8 cellular contexts compared by ENCODE assay signal in genomic region chr10:95289921-95290421, GRCh38. TPM values are rescaled to one million over a fixed set of nuclear protein-coding genes. Genes with fewer than 3 reads are reported as not detected.
DNase-seq lines count a peak whose midpoint lies in the region; ATAC-seq and TF ChIP-seq lines count a peak whose summit lies in the region.

No MANE protein-coding gene starts in this region.

- peak overlapping the region; percentile 21 for H3K4me3 Mint-ChIP-seq in activated T-cell treated with anti-CD3 and anti-CD28 coated beads, Interleukin-2, amount 50 U/mL, for 24 hours

- intact Hi-C loops in adrenal gland (cut with DNase I) (no loop called here), right lobe of liver (cut with DNase I) (no loop called here), transverse colon (cut with DNase I; ENCODE audit: low total_unique reads) (no loop called here), head of caudate nucleus (cut with DNase I) (no loop called here)

- H3K27me3 ChIP-seq in adrenal gland (no peaks in the 10 kb centered on the region), right lobe of liver (no peaks in the 10 kb centered on the region), transverse colon (peaks cover 6% of the 10 kb centered on the region)

- no peaks in the 10 kb centered on the region for H3K36me3 Mint-ChIP-seq in activated T-cell treated with anti-CD3 and anti-CD28 coated beads, Interleukin-2, amount 50 U/mL, for 24 hours (ENCODE audit: low read depth)

- in situ Hi-C loops in transverse colon (cut with MboI; ENCODE audit: low pct_ligation_motif_present in 1 of 4, low pct_unique_long_range_greater_than_20kb in 1 of 4, low sequenced_read_pairs in 3 of 4): no loop called here

- TF ChIP-seq CTCF in adrenal gland (IDR thresholded peaks at IDR 0.05): no peak
- no peak for TF ChIP-seq CTCF in right lobe of liver (IDR thresholded peaks at IDR 0.05)
- TF ChIP-seq CTCF in transverse colon (IDR thresholded peaks at IDR 0.05): no peak

- H3K4me3 ChIP-seq in adrenal gland (peak overlapping the region in 2 of 4 donors; percentile 38 to 94), right lobe of liver (peak overlapping the region; percentile 81 to 92 (median 88)), transverse colon (peak overlapping the region; percentile 88 to 98 (median 92))

- peak in 3 of 4 donors; percentile 8 to 16 (median 9) for ATAC-seq in right lobe of liver
- no peak for ATAC-seq in GM18498 (IDR thresholded peaks at IDR 0.05; ENCODE audit: unreplicated experiment)

- peaks cover 0 to 4% of the 10 kb centered on the region in 2 donors for H3K4me1 ChIP-seq in adrenal gland (replicated peaks in 1 of 2)
- H3K4me1 ChIP-seq in right lobe of liver: peaks cover 0 to 38% (median 10%) of the 10 kb centered on the region in 4 donors
- peaks cover 9 to 65% (median 54%) of the 10 kb centered on the region in 4 donors for H3K4me1 ChIP-seq in transverse colon

- H3K27ac Mint-ChIP-seq in activated T-cell treated with anti-CD3 and anti-CD28 coated beads, Interleukin-2, amount 50 U/mL, for 24 hours: no peak overlapping the region

- H3K9me3 Mint-ChIP-seq in activated T-cell treated with anti-CD3 and anti-CD28 coated beads, Interleukin-2, amount 50 U/mL, for 24 hours: no peaks in the 10 kb centered on the region

- 13 to 36% (median 26%) methylated on average over 12 to 14 of the region's 14 CpGs for WGBS in adrenal gland, 4 donors
- 25% methylated on average over 11 of the region's 14 CpGs for WGBS in right lobe of liver (ENCODE audit: insufficient coverage, low coverage, low lambda C conversion rate, missing lambda C conversion rate)
- 24 to 30% methylated on average over 2 to 14 of the region's 14 CpGs for WGBS in transverse colon (ENCODE audit: low coverage in 1 of 2), 2 donors

- no peak for TF ChIP-seq EP300 in transverse colon (IDR thresholded peaks at IDR 0.05; ENCODE audit: low read depth)

- no peak for TF ChIP-seq POLR2A in adrenal gland (IDR thresholded peaks at IDR 0.05)
- no peak for TF ChIP-seq POLR2A in right lobe of liver (IDR thresholded peaks at IDR 0.05)
- TF ChIP-seq POLR2A in transverse colon (IDR thresholded peaks at IDR 0.05): peak; percentile 20

- peaks cover 70% of the 10 kb centered on the region for H3K27me3 Mint-ChIP-seq in activated T-cell treated with anti-CD3 and anti-CD28 coated beads, Interleukin-2, amount 50 U/mL, for 24 hours

- no peaks in the 10 kb centered on the region for H3K36me3 ChIP-seq in adrenal gland (replicated peaks in 1 of 2)
- no peaks in the 10 kb centered on the region for H3K36me3 ChIP-seq in right lobe of liver
- H3K36me3 ChIP-seq in transverse colon: no peaks in the 10 kb centered on the region

- peak overlapping the region in 4 of 5 donors; percentile 20 to 80 (median 53) for H3K27ac ChIP-seq in adrenal gland
- peak overlapping the region; percentile 90 to 97 (median 97) for H3K27ac ChIP-seq in right lobe of liver
- peak overlapping the region; percentile 92 to 99 (median 98) for H3K27ac ChIP-seq in transverse colon

- H3K9me3 ChIP-seq in adrenal gland (replicated peaks in 1 of 3): no peaks in the 10 kb centered on the region
- H3K9me3 ChIP-seq in right lobe of liver: no peaks in the 10 kb centered on the region
- no peaks in the 10 kb centered on the region for H3K9me3 ChIP-seq in transverse colon

- no peak for DNase-seq in activated T-cell treated with anti-CD3 and anti-CD28 coated beads, Interleukin-2, amount 50 U/mL, for 24 hours
- no peak for DNase-seq in activated T-cell treated with anti-CD3 and anti-CD28 coated beads, Interleukin-2, amount 50 U/mL, for 48 hours
- no peak for DNase-seq in adrenal gland
- peak in 1 of 3 donors; percentile 25 for DNase-seq in right lobe of liver
- no peak for DNase-seq in transverse colon
- DNase-seq in head of caudate nucleus: no peak
- DNase-seq in stimulated activated naive CD4-positive, alpha-beta T cell (lab: John Stamatoyannopoulos, UW): no peak

- H3K4me1 Mint-ChIP-seq in activated T-cell treated with anti-CD3 and anti-CD28 coated beads, Interleukin-2, amount 50 U/mL, for 24 hours (ENCODE audit: low read depth): peaks cover 10% of the 10 kb centered on the region

RNA-seq across cellular contexts. Expression of gene PDLIM1, which starts 0.8 kb away (rescaled TPM):
- total RNA-seq in adrenal gland (10 to 100 TPM; 22.2 to 44.6 (median 28.6) TPM), right lobe of liver (100 to 1,000 TPM in 1 of 6 experiments, 10 to 100 TPM in 5; 63.9 to 105 (median 82.1) TPM), transverse colon (100 to 1,000 TPM; 201 to 259 (median 225) TPM)
- polyA plus RNA-seq in adrenal gland: 10 to 100 TPM; 31.9 to 63.3 (median 32.6) TPM
